Comparison of ENCODE assay signal across 24 cellular contexts in genomic region chrX:45363596-45363995, GRCh38.
"Had no signal": no experiment of that assay in that cellular context is flagged by ENCODE, and none has a peak within 500 bp of the region (broad histone marks: within the 10 kb centered on the region; RNA-seq: fewer than 3 reads in every experiment).

No MANE protein-coding gene starts in this region.

- H3K9ac ChIP-seq: KMS-11 had no signal

- ATAC-seq: K562, Panc1, PC-3 had no signal

- H3K27ac ChIP-seq: HL-60, KMS-11, RWPE1 had no signal

- DNase-seq: Kasumi-1; MV-4-11; NCI-H1048; NCI-H1105; NCI-H1417; NCI-H1436 treated with DMSO at 0.1 percent for 48 hours; NCI-H1694; NCI-H187 treated with DMSO at 0.1 percent for 48 hours; NCI-H2029 treated with DMSO at 0.1 percent for 48 hours; NCI-H2171 treated with DMSO at 0.1 percent for 48 hours; NCI-H345; NCI-H524 treated with DMSO at 0.1 percent for 48 hours; NCI-H69; NCI-H774; NK-92 treated with Interleukin-12 subunit alpha and Interleukin-12 subunit beta, amount 100 ng/mL, for 24 hours; PC-3; SHP77; SW 1271 had no signal

- H3K4me3 ChIP-seq: K562 had no signal

- FAIRE-seq: HTR-8/SVneo, K562 had no signal

- H3K4me2 ChIP-seq: KMS-11 had no signal
